Comparison of ENCODE assay signal across 2 cellular contexts in the genomic region with DNA sequence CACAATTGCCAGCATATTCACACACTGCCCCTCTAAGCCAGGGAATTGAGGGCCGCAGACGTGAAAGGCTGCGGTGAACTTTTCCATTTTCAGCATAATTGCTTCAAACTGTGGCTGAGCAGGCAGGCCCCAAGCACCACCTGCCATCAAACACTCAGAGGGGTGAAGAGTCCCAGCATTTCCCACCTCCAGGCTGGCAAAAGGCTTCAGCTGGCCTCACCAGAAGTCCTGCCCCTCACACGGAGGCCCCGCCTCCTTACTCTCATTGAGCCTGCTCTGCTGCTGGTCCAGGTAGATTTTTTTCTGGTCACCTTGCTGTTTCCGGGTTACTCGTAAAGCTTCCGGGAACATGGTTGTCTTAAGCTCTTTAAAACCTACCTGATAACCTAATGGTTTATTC.
TF ChIP-seq lines count a peak whose summit lies in the region.

No MANE protein-coding gene starts in this region.

TF ChIP-seq in GM23338, 12 proteins besides CTCF, POLR2A, EP300 and RAD21 (continued from another document):
- TF ChIP-seq ZNF331 (CRISPR knock-in tag; IDR thresholded peaks at IDR 0.05; ENCODE audit: low read depth) (no peak), JUNB (IDR thresholded peaks at IDR 0.05; ENCODE audit: unreplicated experiment) (no peak)

TF ChIP-seq in WTC11, 78 proteins besides CTCF, POLR2A, EP300 and RAD21:
- TF ChIP-seq, protein P1, sequence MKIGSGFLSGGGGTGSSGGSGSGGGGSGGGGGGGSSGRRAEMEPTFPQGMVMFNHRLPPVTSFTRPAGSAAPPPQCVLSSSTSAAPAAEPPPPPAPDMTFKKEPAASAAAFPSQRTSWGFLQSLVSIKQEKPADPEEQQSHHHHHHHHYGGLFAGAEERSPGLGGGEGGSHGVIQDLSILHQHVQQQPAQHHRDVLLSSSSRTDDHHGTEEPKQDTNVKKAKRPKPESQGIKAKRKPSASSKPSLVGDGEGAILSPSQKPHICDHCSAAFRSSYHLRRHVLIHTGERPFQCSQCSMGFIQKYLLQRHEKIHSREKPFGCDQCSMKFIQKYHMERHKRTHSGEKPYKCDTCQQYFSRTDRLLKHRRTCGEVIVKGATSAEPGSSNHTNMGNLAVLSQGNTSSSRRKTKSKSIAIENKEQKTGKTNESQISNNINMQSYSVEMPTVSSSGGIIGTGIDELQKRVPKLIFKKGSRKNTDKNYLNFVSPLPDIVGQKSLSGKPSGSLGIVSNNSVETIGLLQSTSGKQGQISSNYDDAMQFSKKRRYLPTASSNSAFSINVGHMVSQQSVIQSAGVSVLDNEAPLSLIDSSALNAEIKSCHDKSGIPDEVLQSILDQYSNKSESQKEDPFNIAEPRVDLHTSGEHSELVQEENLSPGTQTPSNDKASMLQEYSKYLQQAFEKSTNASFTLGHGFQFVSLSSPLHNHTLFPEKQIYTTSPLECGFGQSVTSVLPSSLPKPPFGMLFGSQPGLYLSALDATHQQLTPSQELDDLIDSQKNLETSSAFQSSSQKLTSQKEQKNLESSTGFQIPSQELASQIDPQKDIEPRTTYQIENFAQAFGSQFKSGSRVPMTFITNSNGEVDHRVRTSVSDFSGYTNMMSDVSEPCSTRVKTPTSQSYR (CRISPR knock-in tag; IDR thresholded peaks at IDR 0.05): no peak
- no peak for TF ChIP-seq ZBTB21 (CRISPR knock-in tag; IDR thresholded peaks at IDR 0.05; ENCODE audit: borderline replicate concordance)
